ENCODE assay signal across 27 cellular contexts in the genomic region with DNA sequence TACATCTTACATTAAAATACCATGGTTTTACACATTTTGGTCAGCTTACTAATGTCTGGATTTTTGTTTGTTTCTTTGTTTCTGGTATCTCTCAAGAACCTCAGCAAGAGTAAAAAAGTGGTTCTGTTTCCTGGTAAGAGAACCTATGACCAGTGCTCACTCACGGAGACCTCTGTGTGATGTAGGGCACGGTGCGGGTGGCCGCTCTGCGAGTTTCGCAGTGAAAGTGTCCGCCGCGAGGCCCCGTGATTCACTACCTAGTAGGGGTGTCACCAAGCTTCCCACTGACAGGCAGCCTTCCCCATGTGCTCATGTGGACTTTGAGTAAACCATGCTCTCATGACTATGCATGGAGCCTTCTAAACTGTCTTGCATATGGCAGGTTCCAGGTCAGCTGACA.
"Had no signal": no experiment of that assay in that cellular context is flagged by ENCODE, and none has a peak within 500 bp of the region (broad histone marks: within the 10 kb centered on the region; RNA-seq: fewer than 3 reads in every experiment).

No MANE protein-coding gene starts in this region.

- H3K27me3 ChIP-seq: suprapubic skin, testis, thyroid gland, tibial artery, tibial nerve, transverse colon, upper lobe of left lung, vagina had no signal

- H3K27ac ChIP-seq: suprapubic skin, testis, thoracic aorta, thyroid gland, tibial artery, tibial nerve, transverse colon, upper lobe of left lung, upper lobe of right lung, uterus, vagina had no signal

- H3K4me3 ChIP-seq: suprapubic skin, testis, thoracic aorta, thyroid gland, tibial artery, tibial nerve, transverse colon, upper lobe of left lung, upper lobe of right lung, uterus, vagina had no signal

- H3K27ac Mint-ChIP-seq: stimulated activated effector memory CD8-positive, alpha-beta T cell treated with anti-CD3 and anti-CD28 coated beads, Interleukin-12 subunit alpha, Interleukin-12 subunit beta, amount 100 ng/mL, for 72 hours; stimulated activated memory B cell treated with anti-CD40 and anti-IgM and Interleukin-4, amounts not matched to agents 10 μg/mL and 1 μg/mL and 100 μg/mL, for 72 hours; stimulated activated naive B cell treated with anti-CD40 and anti-IgM and Interleukin-4, amounts not matched to agents 10 μg/mL and 1 μg/mL and 100 μg/mL, for 72 hours; stimulated activated naive CD8-positive, alpha-beta T cell treated with anti-CD3 and anti-CD28 coated beads, Interleukin-15, amount 100 ng/mL, for 72 hours; stimulated activated naive CD8-positive, alpha-beta T cell treated with anti-CD3 and anti-CD28 coated beads, Interleukin-15, Interleukin-2, amounts not matched to agents 100 ng/mL and 50 ng/mL, for 24 hours; type B pancreatic cell had no signal

- H3K4me1 ChIP-seq: suprapubic skin, testis, thyroid gland, tibial artery, transverse colon, upper lobe of left lung, upper lobe of right lung, uterus, vagina had no signal

- H3K27me3 Mint-ChIP-seq: stimulated activated memory B cell treated with anti-CD40 and anti-IgM and Interleukin-4, amounts not matched to agents 10 μg/mL and 1 μg/mL and 100 μg/mL, for 72 hours; stimulated activated naive B cell treated with anti-CD40 and anti-IgM and Interleukin-4, amounts not matched to agents 10 μg/mL and 1 μg/mL and 100 μg/mL, for 72 hours; stimulated activated naive CD8-positive, alpha-beta T cell treated with anti-CD3 and anti-CD28 coated beads, Interleukin-15, Interleukin-2, amounts not matched to agents 100 ng/mL and 50 ng/mL, for 24 hours had no signal

- H3K4me1 Mint-ChIP-seq: stimulated activated effector memory CD8-positive, alpha-beta T cell treated with anti-CD3 and anti-CD28 coated beads, Interleukin-12 subunit alpha, Interleukin-12 subunit beta, amount 100 ng/mL, for 72 hours; stimulated activated memory B cell treated with anti-CD40 and anti-IgM and Interleukin-4, amounts not matched to agents 10 μg/mL and 1 μg/mL and 100 μg/mL, for 72 hours; stimulated activated naive B cell treated with anti-CD40 and anti-IgM and Interleukin-4, amounts not matched to agents 10 μg/mL and 1 μg/mL and 100 μg/mL, for 72 hours; stimulated activated naive CD8-positive, alpha-beta T cell treated with anti-CD3 and anti-CD28 coated beads, Interleukin-15, amount 100 ng/mL, for 72 hours had no signal

- H3K36me3 Mint-ChIP-seq: stimulated activated effector memory CD8-positive, alpha-beta T cell treated with anti-CD3 and anti-CD28 coated beads, Interleukin-12 subunit alpha, Interleukin-12 subunit beta, amount 100 ng/mL, for 72 hours; stimulated activated memory B cell treated with anti-CD40 and anti-IgM and Interleukin-4, amounts not matched to agents 10 μg/mL and 1 μg/mL and 100 μg/mL, for 72 hours; stimulated activated naive B cell treated with anti-CD40 and anti-IgM and Interleukin-4, amounts not matched to agents 10 μg/mL and 1 μg/mL and 100 μg/mL, for 72 hours; type B pancreatic cell had no signal

- H3K36me3 ChIP-seq: suprapubic skin, thoracic aorta, thyroid gland, tibial artery, tibial nerve, transverse colon, upper lobe of left lung, upper lobe of right lung, uterus, vagina had no signal

- DNase-seq: stimulated activated CD4-positive, alpha-beta T cell treated with anti-CD3 and anti-CD28 coated beads, Interleukin-2, amount 100 ng/mL, for 48 hours; stimulated activated CD4-positive, alpha-beta T cell treated with anti-CD3 and anti-CD28 coated beads, Interleukin-4, amount 100 ng/mL, for 1 hour; stimulated activated CD4-positive, alpha-beta T cell treated with anti-CD3 and anti-CD28 coated beads, Interleukin-4, amount 100 ng/mL, for 24 hours; stimulated activated CD4-positive, alpha-beta T cell treated with anti-CD3 and anti-CD28 coated beads, Interleukin-4, amount 100 ng/mL, for 4 hours; stimulated activated CD8-positive, alpha-beta memory T cell treated with anti-CD3 and anti-CD28 coated beads, Interleukin-4, amount 100 ng/mL, for 48 hours; stimulated activated naive B cell treated with anti-CD40 and anti-IgM and Interleukin-4, amounts not matched to agents 10 μg/mL and 1 μg/mL and 100 μg/mL, for 72 hours; stimulated activated naive CD4-positive, alpha-beta T cell; stimulated activated naive CD4-positive, alpha-beta T cell treated with Interleukin-2 at 50 U/mL for 16 hours; stimulated activated naive CD8-positive, alpha-beta T cell treated with anti-CD3 and anti-CD28 coated beads, Interleukin-15, amount 100 ng/mL, for 72 hours; stimulated activated naive CD8-positive, alpha-beta T cell treated with anti-CD3 and anti-CD28 coated beads, Interleukin-15, Interleukin-2, amounts not matched to agents 100 U/mL and 50 U/mL, for 24 hours; substantia nigra; testis; thyroid gland; tibial artery; transverse colon; trophoblast cell; upper lobe of right lung; uterus had no signal

- H3K9me3 Mint-ChIP-seq: type B pancreatic cell had no signal

- H3K4me3 Mint-ChIP-seq: stimulated activated effector memory CD8-positive, alpha-beta T cell treated with anti-CD3 and anti-CD28 coated beads, Interleukin-12 subunit alpha, Interleukin-12 subunit beta, amount 100 ng/mL, for 72 hours; stimulated activated memory B cell treated with anti-CD40 and anti-IgM and Interleukin-4, amounts not matched to agents 10 μg/mL and 1 μg/mL and 100 μg/mL, for 72 hours; stimulated activated naive B cell treated with anti-CD40 and anti-IgM and Interleukin-4, amounts not matched to agents 10 μg/mL and 1 μg/mL and 100 μg/mL, for 72 hours; stimulated activated naive CD8-positive, alpha-beta T cell treated with anti-CD3 and anti-CD28 coated beads, Interleukin-15, amount 100 ng/mL, for 72 hours; stimulated activated naive CD8-positive, alpha-beta T cell treated with anti-CD3 and anti-CD28 coated beads, Interleukin-15, Interleukin-2, amounts not matched to agents 100 ng/mL and 50 ng/mL, for 24 hours; type B pancreatic cell had no signal

- H3K9me3 ChIP-seq: suprapubic skin, testis, thoracic aorta, thyroid gland, tibial artery, tibial nerve, transverse colon, upper lobe of left lung, upper lobe of right lung, uterus, vagina had no signal

- ATAC-seq: stimulated activated effector memory CD8-positive, alpha-beta T cell treated with anti-CD3 and anti-CD28 coated beads, Interleukin-12 subunit alpha, Interleukin-12 subunit beta, amount 100 ng/mL, for 72 hours; stimulated activated memory B cell treated with anti-CD40 and anti-IgM and Interleukin-4, amounts not matched to agents 10 μg/mL and 1 μg/mL and 100 μg/mL, for 72 hours; stimulated activated naive B cell treated with anti-CD40 and anti-IgM and Interleukin-4, amounts not matched to agents 10 μg/mL and 1 μg/mL and 100 μg/mL, for 72 hours; stimulated activated naive CD8-positive, alpha-beta T cell treated with anti-CD3 and anti-CD28 coated beads, Interleukin-15, amount 100 ng/mL, for 72 hours; stimulated activated naive CD8-positive, alpha-beta T cell treated with anti-CD3 and anti-CD28 coated beads, Interleukin-15, Interleukin-2, amounts not matched to agents 100 U/mL and 50 U/mL, for 24 hours; upper lobe of right lung had no signal
